Comparison of ENCODE assay signal across 17 cellular contexts in the genomic region with DNA sequence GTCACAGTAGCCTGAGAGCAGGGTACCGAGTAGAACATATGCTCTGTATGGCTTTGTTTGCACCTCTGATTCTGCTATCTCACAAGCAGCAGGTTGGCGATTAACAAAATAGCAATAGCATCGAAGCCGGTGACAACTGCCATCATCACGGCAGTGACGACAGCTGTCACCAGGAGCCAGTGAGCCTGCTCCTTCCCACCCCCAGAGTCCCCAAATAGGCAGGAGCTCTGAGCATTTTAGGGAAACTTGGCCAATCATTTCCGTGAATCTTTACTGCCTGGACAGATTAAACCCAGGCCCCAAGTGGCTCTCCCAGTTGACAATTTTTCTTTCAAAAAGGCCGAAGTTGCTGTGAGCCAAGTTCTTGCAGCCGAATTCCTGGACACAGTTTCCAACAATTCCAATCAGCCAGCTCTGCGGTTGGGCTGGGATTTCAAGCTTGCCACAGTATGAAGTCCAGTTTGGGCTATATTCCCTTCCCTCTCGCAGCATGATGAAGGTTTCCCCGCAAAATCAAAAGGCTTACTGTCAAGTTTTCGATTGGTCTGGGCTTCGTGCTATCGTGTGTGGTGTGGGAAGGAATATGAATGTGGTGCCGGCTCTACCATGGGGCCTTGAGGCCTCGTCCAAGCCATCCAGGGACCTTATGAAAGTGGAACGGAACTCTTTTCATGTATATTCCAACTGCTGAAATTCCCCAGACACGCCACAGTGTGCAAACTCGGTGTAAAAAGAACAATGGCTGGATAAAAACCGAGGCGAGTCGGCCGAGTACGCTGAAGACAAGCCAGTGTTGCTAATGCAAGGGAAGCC.
A peak's percentile ranks its signal among the peaks of the same experiment; 100 is the strongest.
DNase-seq lines count a peak whose midpoint lies in the region; ATAC-seq and TF ChIP-seq lines count a peak whose summit lies in the region.
"Had no signal": no experiment of that assay in that cellular context is flagged by ENCODE, and none has a peak within 500 bp of the region (broad histone marks: within the 10 kb centered on the region; RNA-seq: fewer than 3 reads in every experiment).

No MANE protein-coding gene starts in this region.

- H3K4me1 ChIP-seq in right cardiac atrium (ENCODE audit: control insufficient read depth, insufficient read depth, low read length) (no peaks in the 10 kb centered on the region), skeletal muscle tissue (ENCODE audit: control insufficient read depth in 3 of 3, insufficient read depth in 3 of 3, low read length in 3 of 3) (peaks cover 26 to 63% (median 28%) of the 10 kb centered on the region in 3 donors)

- intact Hi-C loops in right cardiac atrium (cut with DNase I) (no loop called here), lower leg skin (cut with DNase I; ENCODE audit: low total_unique reads) (no loop called here)

- TF ChIP-seq CTCF in coronary artery (IDR thresholded peaks at IDR 0.05): no peak
- no peak for TF ChIP-seq CTCF in lower leg skin (IDR thresholded peaks at IDR 0.05)

- DNase-seq in NCI-H2171 (lab: John Stamatoyannopoulos, UW) (peak; percentile 32), coronary artery (ENCODE audit: low spot score) (no peak), right cardiac atrium (peak in 2 of 3 donors; percentile 54 to 78), lower leg skin (ENCODE audit: low spot score in 2 of 2) (no peak), activated gamma-delta T cell treated with Interleukin-2 at 50 U/mL for 16 hours (no peak), SHP77 treated with DMSO at 0.1 percent for 48 hours (lab: John Stamatoyannopoulos, UW) (no peak)
- DNase-seq: activated B cell treated with CpG ODN at 0.5 μM for 24 hours; activated effector memory CD4-positive, alpha-beta T cell treated with Interleukin-2 at 50 U/mL for 16 hours; AML-193; esophagus squamous epithelium; GF-D8; Karpas-422; NCI-H1105 treated with DMSO at 0.1 percent for 48 hours; nephron progenitor cell had no signal

- no peaks in the 10 kb centered on the region for H3K36me3 ChIP-seq in skeletal muscle tissue (ENCODE audit: control insufficient read depth in 3 of 3, insufficient read depth in 3 of 3, low read length in 3 of 3)
- H3K36me3 ChIP-seq: esophagus squamous epithelium, HAP-1 had no signal

- H3K9ac ChIP-seq in skeletal muscle tissue (ENCODE audit: low read depth in 1 of 3, low read length in 3 of 3): peak overlapping the region in 2 of 3 donors; percentile 46 to 70

- TF ChIP-seq POLR2A in lower leg skin (IDR thresholded peaks at IDR 0.05): no peak

- 57% methylated on average over 25 of the region's 25 CpGs for WGBS in right cardiac atrium
- WGBS in lower leg skin, 2 donors: 75 to 83% methylated on average over 25 of the region's 25 CpGs

- H3K4me3 ChIP-seq in coronary artery: peak overlapping the region; percentile 2
- no peak overlapping the region for H3K4me3 ChIP-seq in right cardiac atrium (ENCODE audit: low read length)
- peak overlapping the region; percentile 18 to 62 (median 49) for H3K4me3 ChIP-seq in skeletal muscle tissue (ENCODE audit: low read length in 3 of 3)
- no peak overlapping the region for H3K4me3 ChIP-seq in lower leg skin (ENCODE audit: low read depth, poor library complexity, severe bottlenecking)
- H3K4me3 ChIP-seq: HAP-1 had no signal

- H3K9me3 ChIP-seq in right cardiac atrium (ENCODE audit: control insufficient read depth, low read length) (no peaks in the 10 kb centered on the region), skeletal muscle tissue (ENCODE audit: control insufficient read depth in 3 of 3, low read length in 3 of 3) (no peaks in the 10 kb centered on the region)
- H3K9me3 ChIP-seq: esophagus squamous epithelium, HAP-1 had no signal

- ATAC-seq in right cardiac atrium (peak; percentile 63 to 73), HG02571 (IDR thresholded peaks at IDR 0.05; ENCODE audit: unreplicated experiment) (no peak)

- H3K27me3 ChIP-seq in right cardiac atrium (ENCODE audit: control insufficient read depth, insufficient read depth) (no peaks in the 10 kb centered on the region), skeletal muscle tissue (ENCODE audit: control insufficient read depth in 3 of 3, insufficient read depth in 3 of 3, low read length in 3 of 3) (no peaks in the 10 kb centered on the region)
- H3K27me3 ChIP-seq: esophagus squamous epithelium had no signal

- H3K27ac ChIP-seq in coronary artery (peak overlapping the region in 1 of 2 donors; percentile 24), right cardiac atrium (ENCODE audit: low read length) (no peak overlapping the region), skeletal muscle tissue (ENCODE audit: low read depth, low read length) (peak overlapping the region; percentile 64)

Comparison
In these comparisons a context has a peak if more than half of its experiments do, and no peak if none do; other contexts are left out.
1. DNase-seq: peak in NCI-H2171 (single experiment) and right cardiac atrium (2 of 3); none in coronary artery (single experiment), lower leg skin (0 of 2), activated gamma-delta T cell treated with Interleukin-2 at 50 U/mL for 16 hours (single experiment) and SHP77 treated with DMSO at 0.1 percent for 48 hours (single experiment).
2. H3K4me3 ChIP-seq: peak in coronary artery (single experiment) and skeletal muscle tissue (3 of 3); none in right cardiac atrium (single experiment) and lower leg skin (single experiment).